Comparison of ENCODE assay signal across 14 cellular contexts in the genomic region with DNA sequence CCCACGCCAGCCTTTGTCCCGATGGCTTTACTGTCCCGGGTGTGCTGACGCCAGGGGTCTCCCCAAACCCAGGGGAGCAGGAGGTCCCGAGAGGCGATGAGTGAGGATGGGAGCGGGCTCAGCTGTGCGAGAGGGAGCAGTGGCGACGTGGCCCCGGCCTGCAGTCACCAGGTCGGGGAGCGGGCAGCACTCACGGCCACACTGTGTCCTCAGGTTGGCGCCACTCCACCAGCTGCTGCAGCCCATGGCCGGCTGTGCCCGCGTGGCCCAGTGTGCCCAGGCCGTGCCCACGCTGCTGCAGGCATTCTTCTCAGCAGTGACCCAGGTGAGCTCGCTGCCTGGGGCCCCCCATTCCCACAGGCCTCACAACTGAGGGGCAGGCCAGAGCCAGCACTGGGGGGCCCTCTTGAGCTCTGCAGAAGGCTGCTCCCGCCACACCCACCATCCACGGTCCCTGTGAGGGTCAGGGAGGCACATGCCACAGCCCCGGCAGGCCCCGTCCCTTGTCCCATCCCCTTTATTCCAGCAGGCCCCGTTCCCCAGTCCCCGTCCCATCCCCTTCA. TPM values are rescaled to one million over a fixed set of nuclear protein-coding genes. Genes with fewer than 3 reads are reported as not detected.
DNase-seq lines count a peak whose midpoint lies in the region; ATAC-seq, FAIRE-seq and TF ChIP-seq lines count a peak whose summit lies in the region.
"Had no signal": no experiment of that assay in that cellular context is flagged by ENCODE, and none has a peak within 500 bp of the region (broad histone marks: within the 10 kb centered on the region; RNA-seq: fewer than 3 reads in every experiment).

No MANE protein-coding gene starts in this region.

- H3K4me2 ChIP-seq in K562 (ENCODE audit: insufficient read depth, low read length): no peak overlapping the region
- H3K4me2 ChIP-seq: BLaER1 treated with 17β-estradiol and CSF1 and Interleukin-3, amounts not matched to agents 10 nM and 100 nM had no signal

- no peak overlapping the region for H2AFZ ChIP-seq in K562 (ENCODE audit: low read depth, low read length)

- H3K36me3 ChIP-seq in K562 (ENCODE audit: control insufficient read depth, insufficient read depth, low read length) (peaks cover 51% of the 10 kb centered on the region; the same call in 1 of the 3 replicates), psoas muscle (ENCODE audit: insufficient read depth in 1 of 2, low read depth in 1 of 2) (peaks cover 2 to 79% of the 10 kb centered on the region in 2 donors)

- H3K27me3 ChIP-seq in right cardiac atrium (ENCODE audit: control insufficient read depth, insufficient read depth) (no peaks in the 10 kb centered on the region), K562 (ENCODE audit: control insufficient read depth in 2 of 2, insufficient read depth in 2 of 2, low read length in 2 of 2) (no peaks in the 10 kb centered on the region), psoas muscle (ENCODE audit: insufficient read depth in 3 of 3, low read length in 2 of 3) (no peaks in the 10 kb centered on the region)
- H3K27me3 ChIP-seq: BLaER1 treated with 17β-estradiol and CSF1 and Interleukin-3, amounts not matched to agents 10 nM and 100 nM had no signal

- H4K20me1 ChIP-seq in K562 (replicated peaks; ENCODE audit: control insufficient read depth, insufficient read depth, low read length): no peaks in the 10 kb centered on the region

- H3K9me3 ChIP-seq in right cardiac atrium (ENCODE audit: control insufficient read depth, low read length) (no peaks in the 10 kb centered on the region), K562 (replicated peaks; ENCODE audit: control insufficient read depth, insufficient read depth, low read depth, low read length) (no peaks in the 10 kb centered on the region), psoas muscle (no peaks in the 10 kb centered on the region)

- POLR2A ChIA-PET in K562 (lab: Yijun Ruan, JAX): interaction anchor here (0.6 to 1.5 kb wide), 3 partner anchors 13 to 386 kb away, joined by 3 to 10 read pairs (median 3); a partner anchor contains a TSS

- 92% methylated on average over 27 of the region's 27 CpGs for WGBS in right cardiac atrium
- 89% methylated on average over 17 of the region's 27 CpGs for WGBS in K562 (ENCODE audit: insufficient coverage, low coverage, missing lambda C conversion rate)
- WGBS in psoas muscle, 3 donors: 92 to 93% (median 92%) methylated on average over 24 to 27 of the region's 27 CpGs

- no TSS peak for BruUV-seq in K562 (replicated peaks; lab: Mats Ljungman, UMichigan)

- H3K9me1 ChIP-seq in K562 (ENCODE audit: control insufficient read depth, insufficient read depth, low read length): no peaks in the 10 kb centered on the region

- TF ChIP-seq POLR2A in K562 (conservative IDR thresholded peaks at IDR 0.05): no peak

- DNase-seq in right cardiac atrium (peak in 2 of 3 donors; percentile 62 to 73), Right ventricle myocardium superior (no peak), K562 (ENCODE audit: extremely low read depth in 1 of 4, low spot score in 3 of 4) (no peak), psoas muscle (peak; percentile 13 to 36), LoVo (ENCODE audit: low spot score) (no peak)
- DNase-seq: ACHN; CD4-positive, CD25-positive, alpha-beta regulatory T cell; HCEC 1CT; HFFc6 had no signal

- H3K27ac ChIP-seq in right cardiac atrium (ENCODE audit: low read length) (no peak overlapping the region), K562 (ENCODE audit: extremely low read depth, low read depth, low read length) (no peak overlapping the region), psoas muscle (no peak overlapping the region)
- H3K27ac ChIP-seq: BLaER1 treated with 17β-estradiol and CSF1 and Interleukin-3, amounts not matched to agents 10 nM and 100 nM had no signal

- intact Hi-C loops in right cardiac atrium (cut with DNase I) (no loop called here), Right ventricle myocardium superior (cut with DNase I) (no loop called here), K562 (cut with micrococcal nuclease) (no loop called here), psoas muscle (cut with DNase I) (no loop called here)

- H3K9ac ChIP-seq in K562 (ENCODE audit: insufficient read depth in 1 of 2, low read depth in 2 of 2, low read length in 2 of 2): no peak overlapping the region
- H3K9ac ChIP-seq: BLaER1 treated with 17β-estradiol and CSF1 and Interleukin-3, amounts not matched to agents 10 nM and 100 nM had no signal

- no peak for FAIRE-seq in K562 (lab: Jason Lieb, UNC)
- FAIRE-seq: GM12878, GM18507 had no signal

- H3K79me2 ChIP-seq in K562 (ENCODE audit: control insufficient read depth, insufficient read depth, low read length): no peaks in the 10 kb centered on the region

- in situ Hi-C loops in K562 (cut with MboI): no loop called here

- TF ChIP-seq RAD21 in K562 (CRISPR knock-in tag; conservative IDR thresholded peaks at IDR 0.05 in 1 of 2, IDR thresholded peaks at IDR 0.05 in 1 of 2): no peak

- CTCF ChIA-PET in K562 (lab: Yijun Ruan, JAX; ENCODE audit: low intra/inter-chr PET ratio): no interaction called here

- H3K4me1 ChIP-seq in right cardiac atrium (ENCODE audit: control insufficient read depth, insufficient read depth, low read length): no peaks in the 10 kb centered on the region
- H3K4me1 ChIP-seq in K562 (replicated peaks in 1 of 2; ENCODE audit: control insufficient read depth in 2 of 2, insufficient read depth in 2 of 2, low read length in 2 of 2): peaks cover 0 to 40% of the 10 kb centered on the region in 2 experiments; a peak in 2 of 5 replicates
- peaks cover 6% of the 10 kb centered on the region for H3K4me1 ChIP-seq in psoas muscle

- H3K4me3 ChIP-seq in right cardiac atrium (ENCODE audit: low read length) (no peak overlapping the region), K562 (no peak overlapping the region), psoas muscle (no peak overlapping the region)
- H3K4me3 ChIP-seq: BLaER1 treated with 17β-estradiol and CSF1 and Interleukin-3, amounts not matched to agents 10 nM and 100 nM; GM12878 had no signal

- ATAC-seq in right cardiac atrium: no peak
- no peak for ATAC-seq in Right ventricle myocardium superior (ENCODE audit: poor library complexity)
- ATAC-seq in K562: no peak
- no peak for ATAC-seq in psoas muscle
- ATAC-seq in HG03342 (IDR thresholded peaks at IDR 0.05; ENCODE audit: unreplicated experiment): no peak
- no peak for ATAC-seq in GM21367 (IDR thresholded peaks at IDR 0.05; ENCODE audit: unreplicated experiment)
- ATAC-seq: GM12878 had no signal

- TF ChIP-seq CTCF in K562 (IDR thresholded peaks at IDR 0.05 in 2 of 3, conservative IDR thresholded peaks at IDR 0.05 in 1 of 3; ENCODE audit: insufficient read depth in 2 of 3, low read depth in 1 of 3, low read length in 3 of 3): no peak
- TF ChIP-seq CTCF in psoas muscle (IDR thresholded peaks at IDR 0.05): no peak

- no peak for TF ChIP-seq EP300 in K562 (IDR thresholded peaks at IDR 0.05; ENCODE audit: low read length)

TF ChIP-seq in K562, 482 proteins besides CTCF, POLR2A, EP300 and RAD21:
- TF ChIP-seq RBFOX2 (IDR thresholded peaks at IDR 0.05; ENCODE audit: low read depth, low read length): peak; percentile 30; the same call in 1 of the 2 replicates
- TF ChIP-seq POLR2G (IDR thresholded peaks at IDR 0.05; ENCODE audit: low read depth, low read length): peak; percentile 33; the same call in 1 of the 2 replicates
- TF ChIP-seq HNRNPL (IDR thresholded peaks at IDR 0.05; ENCODE audit: low read depth, low read length): 0 out of 2 replicates have a peak, but pooled peaks have one; percentile 38
- TF ChIP-seq CBFA2T3 (IDR thresholded peaks at IDR 0.05): no peak

RNA-seq across cellular contexts. Expression of a gene that starts 13.3 kb away (rescaled TPM):
- total RNA-seq in right cardiac atrium (10 to 100 TPM; 10.5 to 17.3 (median 15.2) TPM), Right ventricle myocardium superior (12.7 TPM), K562 (2014; rRNA removed) (19.8 and 23.1 TPM in 2 replicates), K562 (2014; rRNA removed; fragmentation: Illumina TruSeq; extraction: Trizol) (2.7 and 3.3 TPM in 2 replicates), K562 (2015; rRNA removed; fragmentation: Illumina TruSeq; extraction: Trizol) (11.1 and 12.6 TPM in 2 replicates), K562 (2021) (25.6 and 31.1 TPM in 2 replicates), psoas muscle (10 to 100 TPM in 1 of 4 donors, 1 to 10 TPM in 3; 6.6 to 20.1 (median 8.7) TPM)
- polyA plus RNA-seq in right cardiac atrium (12.4 TPM), K562 (2011; rRNA removed) (6.4 and 13.9 TPM in 2 replicates), K562 (2014; fragmentation: Illumina TruSeq; extraction: Trizol) (4.1 and 9.6 TPM in 2 replicates), K562 (2014; fragmentation: Nextera tagmentation; extraction: Ambion mirVana) (under 1 TPM; 0.06 to 0.98 TPM), K562 (2014; rRNA removed) (22.1 and 26.3 TPM in 2 replicates), psoas muscle (10 to 100 TPM; 12.1 to 19.2 (median 15.2) TPM)
- total RNA-seq in K562 (2011; cell fraction: chromatin; rRNA removed; ENCODE audit: low replicate concordance): 41.6 and 134 TPM in 2 replicates
- total RNA-seq in K562 (2011; cell fraction: nucleolus; rRNA removed): 104 and 127 TPM in 2 replicates
- 53.1 and 59.0 TPM in 2 replicates for total RNA-seq in K562 (2011; cell fraction: nucleoplasm; rRNA removed)
- 8.3 and 24.8 TPM in 2 replicates for polyA plus RNA-seq in K562 (2011; cell fraction: cytosol; rRNA removed)
- 60.3 and 105 TPM in 2 replicates for polyA plus RNA-seq in K562 (2011; cell fraction: nucleus; rRNA removed)
- polyA plus RNA-seq in K562 (2012): 21.4 and 42.0 TPM in 2 replicates
- polyA minus RNA-seq in K562 (2011; rRNA and poly(A)+ RNA removed): 2.1 and 3.0 TPM in 2 replicates
- polyA minus RNA-seq in K562 (2011; cell fraction: cytosol; rRNA and poly(A)+ RNA removed): 8.8 and 9.3 TPM in 2 replicates
- 28.7 and 31.2 TPM in 2 replicates for polyA minus RNA-seq in K562 (2011; cell fraction: nucleus; rRNA and poly(A)+ RNA removed)

Comparison
In these comparisons a context has a peak if more than half of its experiments do, and no peak if none do; other contexts are left out.
1. DNase-seq: peak in right cardiac atrium (2 of 3) and psoas muscle (2 of 2); none in Right ventricle myocardium superior (single experiment), K562 (0 of 4) and LoVo (single experiment).